8 cellular contexts compared by ENCODE assay signal in the genomic region with DNA sequence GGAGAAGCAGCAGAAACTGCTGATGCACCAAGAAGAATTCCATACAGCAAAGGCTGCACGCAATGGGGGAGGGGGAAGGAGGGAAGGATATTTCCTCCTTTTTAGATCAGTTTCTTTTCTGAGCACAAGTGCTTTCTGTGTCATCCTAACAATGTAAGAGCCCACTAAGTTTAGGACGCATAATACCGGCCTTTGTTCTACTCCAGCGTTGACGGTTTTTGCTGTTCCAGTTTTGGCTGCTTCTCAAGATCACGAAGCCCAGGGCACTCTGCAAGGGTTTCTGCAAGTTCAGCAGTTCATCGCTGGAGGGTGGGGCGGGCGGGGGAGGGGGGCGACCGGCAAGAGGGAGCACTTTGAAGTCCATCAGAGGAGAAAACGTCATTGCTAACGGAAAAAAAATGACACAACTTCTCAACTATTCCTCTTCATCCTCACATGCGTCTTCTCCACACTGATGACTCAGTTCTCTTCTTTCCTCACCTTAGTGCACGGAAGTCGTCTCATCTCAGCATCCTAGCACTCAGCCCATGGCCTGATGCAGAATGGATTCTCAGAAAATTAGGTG. TPM values are rescaled to one million over a fixed set of nuclear protein-coding genes. Genes with fewer than 3 reads are reported as not detected.
DNase-seq lines count a peak whose midpoint lies in the region; ATAC-seq lines count a peak whose summit lies in the region.

No MANE protein-coding gene starts in this region.

- DNase-seq in activated CD4-positive, alpha-beta T cell treated with anti-CD3 and anti-CD28 coated beads, Interleukin-2, amount 50 U/mL, for 4 hours = peak; percentile 21 to 22
- no peak for DNase-seq in activated CD4-positive, alpha-beta T cell treated with anti-CD3 and anti-CD28 coated beads, Interleukin-2, amount 10 ng/mL, durations not matched to agents 7 days and 5 days
- peak; percentile 40 for DNase-seq in activated T-cell treated with anti-CD3 and anti-CD28 coated beads, Interleukin-2, amount 50 U/mL, for 4 hours
- peak in 26 of 51 donors; percentile 12 to 81 (median 46) for DNase-seq in hypothalamus (lab: John Stamatoyannopoulos, UW)
- DNase-seq in superior temporal gyrus (ENCODE audit: extremely low spot score) = peak; percentile 85
- no peak for DNase-seq in stimulated activated CD4-positive, alpha-beta T cell treated with anti-CD3 and anti-CD28 coated beads, Interleukin-2, amount 100 ng/mL, for 24 hours

- H3K9me3 Mint-ChIP-seq in activated CD4-positive, alpha-beta T cell treated with anti-CD3 and anti-CD28 coated beads, Interleukin-2, amount 10 ng/mL, durations not matched to agents 7 days and 5 days = no peaks in the 10 kb centered on the region
- H3K9me3 Mint-ChIP-seq in activated T-cell treated with anti-CD3 and anti-CD28 coated beads, Interleukin-2, amount 50 U/mL, for 4 hours = no peaks in the 10 kb centered on the region

- H3K4me1 Mint-ChIP-seq in activated CD4-positive, alpha-beta T cell treated with anti-CD3 and anti-CD28 coated beads, Interleukin-2, amount 10 ng/mL, durations not matched to agents 7 days and 5 days = peaks cover 17% of the 10 kb centered on the region
- H3K4me1 Mint-ChIP-seq in activated T-cell treated with anti-CD3 and anti-CD28 coated beads, Interleukin-2, amount 50 U/mL, for 4 hours (ENCODE audit: low read depth) = peaks cover 10% of the 10 kb centered on the region

- H3K27ac Mint-ChIP-seq in activated CD4-positive, alpha-beta T cell treated with anti-CD3 and anti-CD28 coated beads, Interleukin-2, amount 10 ng/mL, durations not matched to agents 7 days and 5 days = no peak overlapping the region

- H3K4me3 Mint-ChIP-seq in activated CD4-positive, alpha-beta T cell treated with anti-CD3 and anti-CD28 coated beads, Interleukin-2, amount 10 ng/mL, durations not matched to agents 7 days and 5 days = no peak overlapping the region
- no peak overlapping the region for H3K4me3 Mint-ChIP-seq in activated T-cell treated with anti-CD3 and anti-CD28 coated beads, Interleukin-2, amount 50 U/mL, for 4 hours

- peak; percentile 80 to 90 for ATAC-seq in activated T-cell treated with anti-CD3 and anti-CD28 coated beads, Interleukin-2, amount 50 U/mL, for 4 hours
- no peak for ATAC-seq in HG03135 (IDR thresholded peaks at IDR 0.05; ENCODE audit: unreplicated experiment)
- no peak for ATAC-seq in GM21737 (IDR thresholded peaks at IDR 0.05; ENCODE audit: unreplicated experiment)

- CTCF ChIA-PET in activated CD4-positive, alpha-beta T cell treated with anti-CD3 and anti-CD28 coated beads, Interleukin-2, amount 10 ng/mL, durations not matched to agents 7 days and 5 days (lab: Charles Lee) = no interaction called here

- H3K27me3 Mint-ChIP-seq in activated CD4-positive, alpha-beta T cell treated with anti-CD3 and anti-CD28 coated beads, Interleukin-2, amount 10 ng/mL, durations not matched to agents 7 days and 5 days = no peaks in the 10 kb centered on the region
- H3K27me3 Mint-ChIP-seq in activated T-cell treated with anti-CD3 and anti-CD28 coated beads, Interleukin-2, amount 50 U/mL, for 4 hours (ENCODE audit: low read depth) = no peaks in the 10 kb centered on the region

- H3K36me3 Mint-ChIP-seq in activated CD4-positive, alpha-beta T cell treated with anti-CD3 and anti-CD28 coated beads, Interleukin-2, amount 10 ng/mL, durations not matched to agents 7 days and 5 days (ENCODE audit: low read depth) = no peaks in the 10 kb centered on the region
- no peaks in the 10 kb centered on the region for H3K36me3 Mint-ChIP-seq in activated T-cell treated with anti-CD3 and anti-CD28 coated beads, Interleukin-2, amount 50 U/mL, for 4 hours (ENCODE audit: insufficient read depth)

- POLR2A ChIA-PET in activated CD4-positive, alpha-beta T cell treated with anti-CD3 and anti-CD28 coated beads, Interleukin-2, amount 10 ng/mL, durations not matched to agents 7 days and 5 days (lab: Charles Lee) = no interaction called here

RNA-seq across cellular contexts. Expression of gene FAM178B, which starts 8.7 kb away (rescaled TPM):
- under 1 TPM; 0.47 to 0.79 TPM for total RNA-seq in activated CD4-positive, alpha-beta T cell treated with anti-CD3 and anti-CD28 coated beads, Interleukin-2, amount 10 ng/mL, durations not matched to agents 7 days and 5 days
- total RNA-seq in activated T-cell treated with anti-CD3 and anti-CD28 coated beads, Interleukin-2, amount 50 U/mL, for 4 hours = under 1 TPM in 2 of 3 donors, not detected in 1; 0.25 to 0.33 TPM

Comparison
In these comparisons a context has a peak if more than half of its experiments do, and no peak if none do; other contexts are left out.
1. DNase-seq: peak in activated CD4-positive, alpha-beta T cell treated with anti-CD3 and anti-CD28 coated beads, Interleukin-2, amount 50 U/mL, for 4 hours (2 of 2), activated T-cell treated with anti-CD3 and anti-CD28 coated beads, Interleukin-2, amount 50 U/mL, for 4 hours (single experiment), hypothalamus (26 of 51) and superior temporal gyrus (single experiment); none in activated CD4-positive, alpha-beta T cell treated with anti-CD3 and anti-CD28 coated beads, Interleukin-2, amount 10 ng/mL, durations not matched to agents 7 days and 5 days (single experiment) and stimulated activated CD4-positive, alpha-beta T cell treated with anti-CD3 and anti-CD28 coated beads, Interleukin-2, amount 100 ng/mL, for 24 hours (0 of 2).
2. ATAC-seq: peak in activated T-cell treated with anti-CD3 and anti-CD28 coated beads, Interleukin-2, amount 50 U/mL, for 4 hours (2 of 2); none in HG03135 (single experiment) and GM21737 (single experiment).